Comparison of ENCODE assay signal across 9 cellular contexts in the genomic region with DNA sequence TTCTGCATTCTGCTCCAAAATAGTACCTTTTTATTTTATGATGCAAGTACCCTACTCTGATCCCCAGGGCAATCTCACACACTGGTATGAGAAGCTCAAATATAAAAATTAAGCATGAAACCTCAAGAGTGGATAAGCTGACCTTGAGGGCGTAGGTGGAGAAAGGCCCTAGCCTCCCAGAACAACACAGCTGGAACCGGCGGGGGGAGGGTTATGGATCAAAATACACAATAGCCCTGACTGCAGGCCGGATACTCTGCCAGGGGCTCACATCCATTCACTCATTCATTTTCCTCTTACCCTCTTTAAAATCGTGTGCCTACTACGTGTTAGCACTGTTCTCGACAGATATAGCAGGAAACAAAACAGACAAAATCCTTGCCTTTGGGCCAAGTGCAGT. TPM values are rescaled to one million over a fixed set of nuclear protein-coding genes. Genes with fewer than 3 reads are reported as not detected.
DNase-seq lines count a peak whose midpoint lies in the region; ATAC-seq, FAIRE-seq and TF ChIP-seq lines count a peak whose summit lies in the region.
"Had no signal": no experiment of that assay in that cellular context is flagged by ENCODE, and none has a peak within 500 bp of the region (broad histone marks: within the 10 kb centered on the region; RNA-seq: fewer than 3 reads in every experiment).

No MANE protein-coding gene starts in this region.

- no peak for FAIRE-seq in pancreas (lab: Jason Lieb, UNC)

- H3K9me3 ChIP-seq in esophagus squamous epithelium = no peaks in the 10 kb centered on the region
- H3K9me3 ChIP-seq in pancreas = no peaks in the 10 kb centered on the region

- WGBS in esophagus squamous epithelium, 2 donors = 20 to 43% methylated on average over 7 of the region's 7 CpGs
- 19 to 22% methylated on average over 7 of the region's 7 CpGs for WGBS in pancreas, 2 donors

- CTCF ChIA-PET in RWPE1 (lab: Yijun Ruan, JAX) = interaction anchor here (0.6 kb wide), 1 partner anchor 27 kb away, joined by 3 read pairs; no protein-coding TSS in a partner anchor

- H3K4me1 ChIP-seq in esophagus squamous epithelium (peaks cover 44 to 100% (median 85%) of the 10 kb centered on the region in 3 donors), pancreas (peaks cover 65 to 93% (median 68%) of the 10 kb centered on the region in 3 donors)

- H3K4me3 ChIP-seq in esophagus squamous epithelium = no peak overlapping the region
- H3K4me3 ChIP-seq in pancreas = no peak overlapping the region

- peak overlapping the region; percentile 98 for H3K27ac ChIP-seq in RWPE1
- peak overlapping the region; percentile 55 to 87 (median 86) for H3K27ac ChIP-seq in esophagus squamous epithelium
- peak overlapping the region; percentile 3 to 93 (median 54) for H3K27ac ChIP-seq in pancreas

- intact Hi-C loops in esophagus squamous epithelium (cut with DNase I) = no loop called here
- intact Hi-C loops in pancreas (cut with DNase I) = loop anchor here in 1 of 3 donors (10.0 kb wide), 1 partner anchor 48 kb away; no protein-coding TSS in a partner anchor

- POLR2A ChIA-PET in RWPE1 (lab: Yijun Ruan, JAX; ENCODE audit: low non-redundant PET) = no interaction called here

- TF ChIP-seq CTCF in RWPE1 (conservative IDR thresholded peaks at IDR 0.05; ENCODE audit: low read depth) (no peak), esophagus squamous epithelium (IDR thresholded peaks at IDR 0.05) (no peak), pancreas (IDR thresholded peaks at IDR 0.05) (no peak)

- ATAC-seq in pancreas (no peak), HG03460 (IDR thresholded peaks at IDR 0.05; ENCODE audit: unreplicated experiment) (no peak)
- ATAC-seq: natural killer cell treated with Interleukin-12 subunit alpha and Interleukin-12 subunit beta and Interleukin-15 and Interleukin-18, amount 100 ng/mL, for 72 hours had no signal

- peak; percentile 25 for DNase-seq in COLO829 (ENCODE audit: low spot score)
- no peak for DNase-seq in RWPE1 (ENCODE audit: low spot score)
- no peak for DNase-seq in esophagus squamous epithelium (lab: John Stamatoyannopoulos, UW)
- peak in 1 of 6 donors; percentile 31 for DNase-seq in pancreas
- no peak for DNase-seq in NCI-H524 (lab: John Stamatoyannopoulos, UW)
- DNase-seq in kidney tubule cell (ENCODE audit: low spot score) = no peak
- DNase-seq in NCI-H1092 (lab: John Stamatoyannopoulos, UW) = no peak

- H3K27me3 ChIP-seq in esophagus squamous epithelium (no peaks in the 10 kb centered on the region), pancreas (no peaks in the 10 kb centered on the region)

- no peak for TF ChIP-seq POLR2A in esophagus squamous epithelium (IDR thresholded peaks at IDR 0.05)

- no peaks in the 10 kb centered on the region for H3K36me3 ChIP-seq in esophagus squamous epithelium
- no peaks in the 10 kb centered on the region for H3K36me3 ChIP-seq in pancreas

RNA-seq across cellular contexts. Expression of a gene that starts 32.8 kb away (rescaled TPM):
- total RNA-seq in esophagus squamous epithelium = 10 to 100 TPM; 11.3 to 42.2 (median 24.1) TPM
- total RNA-seq in pancreas = 100 to 1,000 TPM in 2 of 6 donors, 10 to 100 TPM in 4; 68.4 to 141 (median 89.1) TPM
- 10 to 100 TPM; 38.1 to 59.8 TPM for polyA plus RNA-seq in pancreas
